Comparison of ENCODE assay signal across 8 cellular contexts in the genomic region with DNA sequence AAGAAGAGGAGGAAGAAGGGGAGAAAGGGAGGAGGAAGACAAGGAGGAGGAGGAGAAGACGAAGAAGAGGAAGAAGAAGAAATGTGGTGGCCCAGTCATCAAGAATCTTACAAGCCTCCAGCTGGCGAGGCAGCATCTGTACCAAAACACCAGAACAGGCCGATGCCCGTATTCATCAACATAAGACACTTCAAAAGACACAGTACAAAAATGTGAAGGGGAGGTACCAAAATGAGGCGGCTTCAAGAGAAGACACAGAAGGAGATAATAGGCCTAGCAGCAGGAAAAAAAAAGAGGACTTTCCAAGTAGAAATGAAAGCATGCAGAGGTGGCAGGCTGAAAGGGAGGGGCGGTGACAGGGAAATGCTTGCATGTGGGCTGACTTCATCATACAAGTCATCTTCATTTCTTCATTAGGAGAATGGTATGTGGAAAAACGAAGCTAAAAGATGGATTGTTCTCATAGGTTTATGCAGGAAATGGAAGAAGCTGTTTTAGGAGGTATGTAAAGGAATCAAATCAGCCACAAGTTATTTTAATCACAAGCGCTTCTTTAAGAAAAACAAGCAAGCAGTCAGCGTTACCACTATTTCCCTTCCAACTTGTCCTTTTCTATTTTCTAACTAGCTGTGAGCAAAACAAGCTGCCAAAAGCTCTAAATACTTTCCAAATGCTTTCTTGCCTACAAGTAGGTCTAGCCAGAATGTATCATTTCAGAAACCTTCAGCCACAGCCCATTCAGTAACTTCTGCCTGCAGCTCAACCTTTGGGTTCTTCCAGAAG.
DNase-seq lines count a peak whose midpoint lies in the region; ATAC-seq and TF ChIP-seq lines count a peak whose summit lies in the region.

No MANE protein-coding gene starts in this region.

- in situ Hi-C loops in GM13976 (cut with MboI; ENCODE audit: low sequenced_read_pairs, unreplicated experiment) = no loop called here

- H3K36me3 ChIP-seq in H7 (replicated peaks; ENCODE audit: control insufficient read depth, insufficient read depth, low read length) = no peaks in the 10 kb centered on the region

- intact Hi-C loops in sciatic nerve (cut with DNase I) = loop anchor here (5.0 kb wide), 1 partner anchor 43 kb away; no protein-coding TSS in a partner anchor

- H3K4me3 ChIP-seq in H7 (ENCODE audit: insufficient read depth, low read depth, low read length) = no peak overlapping the region

- DNase-seq in GM13976 (ENCODE audit: low spot score) (peak; percentile 65), activated T-cell treated with anti-CD3 and anti-CD28 coated beads for 24 hours (ENCODE audit: low read depth) (peak; percentile 47), fibroblast of the conjunctiva (ENCODE audit: low read depth) (peak; percentile 47), sciatic nerve (ENCODE audit: low spot score) (no peak), H7 (no peak), NCI-H2107 treated with DMSO at 0.1 percent for 48 hours (lab: John Stamatoyannopoulos, UW; ENCODE audit: unreplicated experiment) (no peak)

- no peak for TF ChIP-seq CTCF in GM13976 (IDR thresholded peaks at IDR 0.05; ENCODE audit: borderline replicate concordance, control extremely low read depth, extremely low read depth, insufficient read depth, missing control alignments)

- ATAC-seq in sciatic nerve (peak; percentile 81), HG02588 (IDR thresholded peaks at IDR 0.05; ENCODE audit: unreplicated experiment) (no peak), HG02759 (IDR thresholded peaks at IDR 0.05; ENCODE audit: unreplicated experiment) (no peak)

- H3K27me3 ChIP-seq in H7 (ENCODE audit: control insufficient read depth, insufficient read depth, low read length) = no peaks in the 10 kb centered on the region

Comparison
In these comparisons a context has a peak if more than half of its experiments do, and no peak if none do; other contexts are left out.
1. DNase-seq: peak in GM13976 (single experiment), activated T-cell treated with anti-CD3 and anti-CD28 coated beads for 24 hours (single experiment) and fibroblast of the conjunctiva (single experiment); none in sciatic nerve (single experiment), H7 (single experiment) and NCI-H2107 treated with DMSO at 0.1 percent for 48 hours (single experiment).